ENCODE assay signal across 8 cellular contexts in genomic region chr16:58127634-58128033, GRCh38.
DNase-seq lines count a peak whose midpoint lies in the region; ATAC-seq and TF ChIP-seq lines count a peak whose summit lies in the region.

No MANE protein-coding gene starts in this region.

- ATAC-seq in HG03521 (IDR thresholded peaks at IDR 0.05; ENCODE audit: unreplicated experiment) (no peak), GM21528 (IDR thresholded peaks at IDR 0.05; ENCODE audit: low FRiP score, unreplicated experiment) (no peak)

- peaks cover 35 to 41% of the 10 kb centered on the region in 2 donors for H3K4me1 ChIP-seq in duodenal mucosa (ENCODE audit: control insufficient read depth in 1 of 2, insufficient read depth in 2 of 2, low read length in 2 of 2)
- peaks cover 36% of the 10 kb centered on the region for H3K4me1 ChIP-seq in neuron (ENCODE audit: insufficient read depth, low read length)

- H3K36me3 ChIP-seq in duodenal mucosa (ENCODE audit: control insufficient read depth in 1 of 2, insufficient read depth in 2 of 2, low read length in 2 of 2) (no peaks in the 10 kb centered on the region), neuron (ENCODE audit: insufficient read depth, low read length) (peaks cover 5% of the 10 kb centered on the region)

- DNase-seq in DMS114 treated with DMSO at 0.1 percent for 48 hours (lab: John Stamatoyannopoulos, UW; ENCODE audit: unreplicated experiment) (peak; percentile 47), NB4 (ENCODE audit: low read depth) (peak; percentile 32), KG1 (lab: John Stamatoyannopoulos, UW) (no peak), NCI-H1417 (lab: John Stamatoyannopoulos, UW) (no peak)

- peak overlapping the region; percentile 69 to 82 for H3K9ac ChIP-seq in duodenal mucosa (ENCODE audit: low read depth in 1 of 2, low read length in 2 of 2)

- H3K4me3 ChIP-seq in NB4 (ENCODE audit: low read depth, low read length) (peak overlapping the region; percentile 96), duodenal mucosa (ENCODE audit: low read depth in 1 of 2, low read length in 2 of 2) (peak overlapping the region; percentile 84 to 96), neuron (ENCODE audit: low read length) (peak overlapping the region; percentile 96)

- H3K27ac ChIP-seq in duodenal mucosa (ENCODE audit: low read depth, low read length) = peak overlapping the region; percentile 37

- TF ChIP-seq POLR2A in NB4 (IDR thresholded peaks at IDR 0.05; ENCODE audit: extremely low read depth, insufficient read length) = no peak

- no peak overlapping the region for H2AFZ ChIP-seq in neuron (ENCODE audit: low read depth, low read length)

- TF ChIP-seq CTCF in NB4 (IDR thresholded peaks at IDR 0.05; ENCODE audit: low read depth, low read length) = peak; percentile 25

- no peaks in the 10 kb centered on the region for H3K9me3 ChIP-seq in duodenal mucosa (ENCODE audit: control insufficient read depth in 1 of 2, low read length in 2 of 2)
- no peaks in the 10 kb centered on the region for H3K9me3 ChIP-seq in neuron (ENCODE audit: low read length)

- H3K27me3 ChIP-seq in duodenal mucosa (ENCODE audit: control insufficient read depth in 1 of 2, insufficient read depth in 2 of 2, low read length in 2 of 2) = no peaks in the 10 kb centered on the region
- H3K27me3 ChIP-seq in neuron (ENCODE audit: insufficient read depth, low read length) = no peaks in the 10 kb centered on the region

Comparison
In these comparisons a context has a peak if more than half of its experiments do, and no peak if none do; other contexts are left out.
1. DNase-seq: peak in DMS114 treated with DMSO at 0.1 percent for 48 hours (single experiment) and NB4 (single experiment); none in KG1 (single experiment) and NCI-H1417 (0 of 3).
2. Peak in every context shown above with its lines, with median percentiles within 50 percentile points of each other: H3K4me3 ChIP-seq.